8 cellular contexts compared by ENCODE assay signal in genomic region chr12:76084277-76085158, GRCh38. TPM values are rescaled to one million over a fixed set of nuclear protein-coding genes. Genes with fewer than 3 reads are reported as not detected.
A peak's percentile ranks its signal among the peaks of the same experiment; 100 is the strongest.
DNase-seq lines count a peak whose midpoint lies in the region; ATAC-seq and TF ChIP-seq lines count a peak whose summit lies in the region.

Gene NAP1L1 (minus strand): TSS chr12:76084685. CDS start chr12:76074219, 10,466 bp downstream.

- H3K36me3 ChIP-seq in SK-N-SH (replicated peaks in 1 of 2; ENCODE audit: control insufficient read depth in 1 of 2, insufficient read depth in 2 of 2, low read length in 1 of 2): peaks cover 7 to 10% of the 10 kb centered on the region in 2 experiments
- H3K36me3 ChIP-seq in testis (ENCODE audit: low read depth, missing control alignments): no peaks in the 10 kb centered on the region

- peaks cover 27% of the 10 kb centered on the region for H3K36me3 Mint-ChIP-seq in activated naive CD4-positive, alpha-beta T cell treated with anti-CD3 and anti-CD28 coated beads, Interleukin-2, amount 50 U/mL, for 24 hours

- TF ChIP-seq CTCF in SK-N-SH (IDR thresholded peaks at IDR 0.05) (no peak), omental fat pad (IDR thresholded peaks at IDR 0.05) (no peak), testis (IDR thresholded peaks at IDR 0.05) (no peak)

- peaks cover 46% of the 10 kb centered on the region for H3K4me1 Mint-ChIP-seq in activated naive CD4-positive, alpha-beta T cell treated with anti-CD3 and anti-CD28 coated beads, Interleukin-2, amount 50 U/mL, for 24 hours

- peak; percentile 45 for TF ChIP-seq POLR2A in testis (IDR thresholded peaks at IDR 0.05)

- H3K4me3 ChIP-seq in SK-N-SH (ENCODE audit: low read depth in 2 of 2, low read length in 1 of 2): peak within 1 kb of the TSS; percentile 88 to 93
- peak within 1 kb of the TSS; percentile 73 to 94 for H3K4me3 ChIP-seq in testis

- peaks cover 13 to 14% of the 10 kb centered on the region in 2 experiments; a peak in 3 of 4 replicates for H3K4me1 ChIP-seq in SK-N-SH (ENCODE audit: control insufficient read depth in 1 of 2, insufficient read depth in 2 of 2, low read depth in 1 of 2, low read length in 1 of 2)
- peaks cover 10% of the 10 kb centered on the region for H3K4me1 ChIP-seq in testis

- peak within 1 kb of the TSS; percentile 100 for H3K27ac Mint-ChIP-seq in activated naive CD4-positive, alpha-beta T cell treated with anti-CD3 and anti-CD28 coated beads, Interleukin-2, amount 50 U/mL, for 24 hours

- H3K79me2 ChIP-seq in SK-N-SH (ENCODE audit: insufficient read depth): peaks cover 48% of the 10 kb centered on the region

- 0 out of 2 replicates have a peak, but pooled peaks have one; percentile 9 for TF ChIP-seq RAD21 in SK-N-SH (IDR thresholded peaks at IDR 0.05; ENCODE audit: low read length)

- DNase-seq in GM04504 (ENCODE audit: low read depth): peak; percentile 95
- peak; percentile 91 for DNase-seq in NCI-H1048 (lab: John Stamatoyannopoulos, UW)
- peak; percentile 97 for DNase-seq in SK-N-SH
- peak; percentile 82 for DNase-seq in glomerular endothelial cell (ENCODE audit: extremely low read depth, low read depth, low spot score)
- peak; percentile 91 for DNase-seq in omental fat pad (ENCODE audit: low spot score)
- DNase-seq in testis: peak; percentile 99

- WGBS in SK-N-SH (ENCODE audit: low lambda C conversion rate): 0% methylated on average over 27 of the region's 85 CpGs
- WGBS in testis, 2 donors: 0 to 2% methylated on average over 33 to 65 of the region's 85 CpGs

- H3K4me3 Mint-ChIP-seq in activated naive CD4-positive, alpha-beta T cell treated with anti-CD3 and anti-CD28 coated beads, Interleukin-2, amount 50 U/mL, for 24 hours: peak within 1 kb of the TSS; percentile 97

- no peaks in the 10 kb centered on the region for H3K9me3 ChIP-seq in SK-N-SH
- H3K9me3 ChIP-seq in testis: no peaks in the 10 kb centered on the region

- intact Hi-C loops in testis (cut with DNase I; ENCODE audit: low total_unique reads): loop anchor here (2.0 kb wide), 1 partner anchor 52 kb away; no protein-coding TSS in a partner anchor

- H3K27ac ChIP-seq in SK-N-SH (ENCODE audit: low read depth in 2 of 2, low read length in 1 of 2) (peak within 1 kb of the TSS; percentile 98), testis (peak within 1 kb of the TSS; percentile 98 to 100)

- peak in 1 of 2 experiments; percentile 6; a peak in 3 of 4 replicates for TF ChIP-seq EP300 in SK-N-SH (IDR thresholded peaks at IDR 0.05; ENCODE audit: borderline replicate concordance in 1 of 2, low read depth in 1 of 2, low read length in 1 of 2)

- H4K20me1 ChIP-seq in SK-N-SH (ENCODE audit: insufficient read depth): peaks cover 41% of the 10 kb centered on the region

- H2AFZ ChIP-seq in SK-N-SH (ENCODE audit: low read depth): peak within 1 kb of the TSS; percentile 83

- H3F3A ChIP-seq in SK-N-SH (replicated peaks; ENCODE audit: insufficient read depth): peaks cover 14% of the 10 kb centered on the region

- H3K9ac ChIP-seq in SK-N-SH: peak within 1 kb of the TSS; percentile 99

- ATAC-seq in HG02571 (IDR thresholded peaks at IDR 0.05; ENCODE audit: unreplicated experiment): peak; percentile 94
- ATAC-seq in omental fat pad (ENCODE audit: low FRiP score): peak; percentile 96

- peak within 1 kb of the TSS; percentile 78 for H3K4me2 ChIP-seq in SK-N-SH

- H3K27me3 ChIP-seq in SK-N-SH (ENCODE audit: insufficient read depth) (no peaks in the 10 kb centered on the region), testis (no peaks in the 10 kb centered on the region)

- CTCF ChIA-PET in SK-N-SH (lab: Yijun Ruan, JAX): interaction anchor here (0.6 to 1.7 kb wide), 3 partner anchors 148 to 557 kb away, joined by 3 to 4 read pairs (median 4); partner anchors contain the start of gene BBS10

- H3K9me2 ChIP-seq in SK-N-SH: no peaks in the 10 kb centered on the region

- no peaks in the 10 kb centered on the region for H3K27me3 Mint-ChIP-seq in activated naive CD4-positive, alpha-beta T cell treated with anti-CD3 and anti-CD28 coated beads, Interleukin-2, amount 50 U/mL, for 24 hours

- POLR2A ChIA-PET in SK-N-SH (lab: Yijun Ruan, JAX): interaction anchor here (1.7 kb wide), 1 partner anchor 264 kb away, joined by 8 read pairs; the partner anchor contains the start of gene BBS10

- no peaks in the 10 kb centered on the region for H3K9me3 Mint-ChIP-seq in activated naive CD4-positive, alpha-beta T cell treated with anti-CD3 and anti-CD28 coated beads, Interleukin-2, amount 50 U/mL, for 24 hours

TF ChIP-seq in SK-N-SH, 30 proteins besides CTCF, POLR2A, EP300 and RAD21 (continues in another document):
- TF ChIP-seq FOSL2 (IDR thresholded peaks at IDR 0.05; ENCODE audit: borderline replicate concordance, low read depth) (0 out of 2 replicates have a peak, but pooled peaks have one; percentile 35), NFIC (IDR thresholded peaks at IDR 0.05; ENCODE audit: borderline replicate concordance) (peak; percentile 10; the same call in 1 of the 2 replicates), FOXJ3 (CRISPR knock-in tag; IDR thresholded peaks at IDR 0.05) (no peak), GABPA (IDR thresholded peaks at IDR 0.05; ENCODE audit: low read depth) (peak; percentile 6; the same call in 1 of the 2 replicates), RFX5 (IDR thresholded peaks at IDR 0.05; ENCODE audit: low read length) (no peak), TCF12 (IDR thresholded peaks at IDR 0.05) (peak; percentile 27), ZBTB33 (IDR thresholded peaks at IDR 0.05; ENCODE audit: borderline replicate concordance, low read depth) (no peak), EZH2phosphoT487 (IDR thresholded peaks at IDR 0.05; ENCODE audit: borderline replicate concordance, low read depth) (no peak), MEF2A (IDR thresholded peaks at IDR 0.05; ENCODE audit: borderline replicate concordance, low read depth) (no peak), YY1 (IDR thresholded peaks at IDR 0.05; ENCODE audit: low read depth) (peak; percentile 15; the same call in 1 of the 2 replicates), REST (IDR thresholded peaks at IDR 0.05; ENCODE audit: low read depth, low read length) (peak; percentile 18), NRF1 (IDR thresholded peaks at IDR 0.05; ENCODE audit: low read depth, low read length) (peak; percentile 70), RCOR1 (IDR thresholded peaks at IDR 0.05; ENCODE audit: low read length) (no peak; the same call in 1 of the 2 replicates), MAX (IDR thresholded peaks at IDR 0.05; ENCODE audit: low read depth) (peak; percentile 56; the same call in 1 of the 2 replicates), TAF1 (IDR thresholded peaks at IDR 0.05; ENCODE audit: borderline replicate concordance, low read depth, low read length) (peak; percentile 89), TEAD4 (IDR thresholded peaks at IDR 0.05; ENCODE audit: borderline replicate concordance, insufficient read depth) (0 out of 2 replicates have a peak, but pooled peaks have one; percentile 12), MXI1 (IDR thresholded peaks at IDR 0.05; ENCODE audit: low read depth, low read length) (peak; percentile 93)

RNA-seq across cellular contexts. Expression of gene NAP1L1, which starts in this region (rescaled TPM):
- 193 and 197 TPM in 2 replicates for polyA plus RNA-seq in SK-N-SH (2012; rRNA removed)
- polyA plus RNA-seq in SK-N-SH (2012; cell fraction: cytosol; rRNA removed): 275 and 391 TPM in 2 replicates
- polyA plus RNA-seq in SK-N-SH (2012; cell fraction: nucleus; rRNA removed): 122 and 161 TPM in 2 replicates
- 316 and 362 TPM in 2 replicates for total RNA-seq in glomerular endothelial cell
- total RNA-seq in omental fat pad: 100 to 1,000 TPM; 324 to 488 (median 373) TPM
- total RNA-seq in testis: 100 to 1,000 TPM; 313 to 366 TPM
- polyA plus RNA-seq in testis (ENCODE audit: insufficient read depth, low read depth, low replicate concordance): 246 TPM

Comparison
In these comparisons a context has a peak if more than half of its experiments do, and no peak if none do; other contexts are left out.
1. Peak in every context shown above with its lines: DNase-seq, ATAC-seq, H3K4me3 ChIP-seq and H3K27ac ChIP-seq.